Comparison of ENCODE assay signal across 1 cellular context in genomic region chr22:17638432-17639237, GRCh38.
TF ChIP-seq lines count a peak whose summit lies in the region.

Gene BCL2L13 (plus strand): TSS chr22:17638757. CDS start chr22:17655712, 16,955 bp downstream.

TF ChIP-seq in H1, 55 proteins besides CTCF, POLR2A, EP300 and RAD21 (continued from another document):
- TF ChIP-seq CHD7 (IDR thresholded peaks at IDR 0.05; ENCODE audit: insufficient replicate concordance, low read length) (no peak), CEBPB (IDR thresholded peaks at IDR 0.05; ENCODE audit: low read depth, low read length) (peak; percentile 47; the same call in 1 of the 2 replicates), SIN3A (conservative IDR thresholded peaks at IDR 0.05 in 1 of 2, IDR thresholded peaks at IDR 0.05 in 1 of 2; ENCODE audit: low read depth in 1 of 2, low read length in 2 of 2) (peak in 1 of 2 experiments; percentile 66; a peak in 2 of 4 replicates), NANOG (IDR thresholded peaks at IDR 0.05; ENCODE audit: insufficient read depth, low read depth, low read length, poor library complexity, severe bottlenecking) (no peak), SP1 (IDR thresholded peaks at IDR 0.05; ENCODE audit: low read depth, low read length) (0 out of 2 replicates have a peak, but pooled peaks have one; percentile 14), MAX (IDR thresholded peaks at IDR 0.05) (no peak; the same call in 1 of the 2 replicates), ATF2 (IDR thresholded peaks at IDR 0.05; ENCODE audit: low read length) (peak; percentile 46), KDM4A (IDR thresholded peaks at IDR 0.05; ENCODE audit: low read depth, low read length, severe bottlenecking) (peak; percentile 26), BCL11A (IDR thresholded peaks at IDR 0.05; ENCODE audit: low read depth in 2 of 2, low read length in 2 of 2) (no peak), GTF2F1 (IDR thresholded peaks at IDR 0.05; ENCODE audit: borderline replicate concordance, low read depth, low read length) (no peak), TCF12 (IDR thresholded peaks at IDR 0.05; ENCODE audit: low read depth, low read length) (0 out of 2 replicates have a peak, but pooled peaks have one; percentile 0), TAF1 (IDR thresholded peaks at IDR 0.05; ENCODE audit: low read depth, low read length) (peak; percentile 95), CBX5 (IDR thresholded peaks at IDR 0.05; ENCODE audit: low read depth, low read length) (no peak), SP2 (IDR thresholded peaks at IDR 0.05; ENCODE audit: low read length) (no peak), TBP (IDR thresholded peaks at IDR 0.05; ENCODE audit: low read depth, low read length) (peak; percentile 93), USF2 (IDR thresholded peaks at IDR 0.05; ENCODE audit: low read length) (peak; percentile 27; the same call in 1 of the 2 replicates), HDAC6 (IDR thresholded peaks at IDR 0.05; ENCODE audit: low read depth, low read length) (no peak), GABPA (IDR thresholded peaks at IDR 0.05; ENCODE audit: borderline replicate concordance, insufficient read depth, low read length) (peak; percentile 77; the same call in 1 of the 2 replicates), HDAC2 (IDR thresholded peaks at IDR 0.05; ENCODE audit: borderline replicate concordance in 1 of 2, low read depth in 2 of 2, low read length in 2 of 2) (no peak), POLR2AphosphoS5 (IDR thresholded peaks at IDR 0.05; ENCODE audit: low read depth, low read length) (peak; percentile 10; the same call in 1 of the 2 replicates), ATF3 (IDR thresholded peaks at IDR 0.05; ENCODE audit: insufficient read depth, low read depth, low read length) (peak; percentile 48; the same call in 1 of the 2 replicates), JUND (IDR thresholded peaks at IDR 0.05; ENCODE audit: low read length) (peak; percentile 92), TAF7 (optimal IDR thresholded peaks at IDR 0.05; ENCODE audit: borderline replicate concordance, low read depth, low read length) (peak; percentile 93)
